In the genomic region with DNA sequence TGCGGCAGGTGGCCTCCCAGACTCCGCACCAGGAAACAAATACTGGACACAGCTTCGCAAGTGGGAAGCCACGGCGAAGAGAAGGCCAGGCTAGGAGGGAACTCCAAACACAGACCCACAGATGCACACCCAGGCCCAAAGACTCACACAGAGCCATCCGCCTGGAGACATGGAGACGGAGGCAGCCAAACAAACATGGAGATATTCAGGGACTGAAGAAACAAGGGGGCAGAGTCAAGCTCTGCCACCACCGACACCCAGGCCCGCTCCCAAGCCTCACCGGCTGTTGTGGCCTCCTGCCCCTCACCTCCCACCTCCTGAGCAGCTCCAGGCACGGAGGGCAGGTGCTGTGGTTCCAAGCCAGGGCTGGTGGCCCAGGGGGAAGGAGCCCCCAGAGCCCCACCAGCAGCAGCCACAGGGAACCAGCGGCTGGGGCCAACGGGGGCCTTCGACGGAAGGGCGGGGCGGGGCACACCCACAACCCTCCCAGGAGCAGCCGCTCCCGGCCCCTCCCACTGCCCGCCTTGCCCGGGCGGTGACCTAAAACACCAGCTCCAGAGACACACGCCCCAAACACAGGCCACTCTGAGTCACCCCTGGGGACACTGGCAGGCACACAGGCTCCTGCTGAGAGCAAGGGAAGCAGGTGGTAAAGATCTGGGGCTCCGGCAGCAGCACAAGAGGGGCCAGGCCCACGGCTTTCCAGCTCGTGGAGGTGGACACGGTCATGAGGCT, we compare ENCODE assay signal across 9 cellular contexts. TPM values are rescaled to one million over a fixed set of nuclear protein-coding genes. Genes with fewer than 3 reads are reported as not detected.
DNase-seq lines count a peak whose midpoint lies in the region; ATAC-seq and TF ChIP-seq lines count a peak whose summit lies in the region.
"Had no signal": no experiment of that assay in that cellular context is flagged by ENCODE, and none has a peak within 500 bp of the region (broad histone marks: within the 10 kb centered on the region; RNA-seq: fewer than 3 reads in every experiment).

No MANE protein-coding gene starts in this region.

- intact Hi-C loops in upper lobe of right lung (cut with DNase I), result no loop called here

- ATAC-seq in foreskin keratinocyte, result peak; percentile 29
- peak; percentile 82 for ATAC-seq in upper lobe of right lung
- ATAC-seq in GM18858 (IDR thresholded peaks at IDR 0.05; ENCODE audit: unreplicated experiment), result no peak

- H3K27ac ChIP-seq in foreskin keratinocyte (no peak overlapping the region), upper lobe of right lung (no peak overlapping the region)

- H3K4me1 ChIP-seq in foreskin keratinocyte, result no peaks in the 10 kb centered on the region
- H3K4me1 ChIP-seq in upper lobe of right lung, result peaks cover 5% of the 10 kb centered on the region

- no peak overlapping the region for H3K4me3 ChIP-seq in upper lobe of right lung

- no peaks in the 10 kb centered on the region for H3K27me3 ChIP-seq in foreskin keratinocyte
- H3K27me3 ChIP-seq in upper lobe of right lung, result no peaks in the 10 kb centered on the region

- H3K9me3 ChIP-seq in upper lobe of right lung, result no peaks in the 10 kb centered on the region

- peaks cover 23% of the 10 kb centered on the region for H3K36me3 ChIP-seq in upper lobe of right lung

- TF ChIP-seq CTCF in foreskin keratinocyte (conservative IDR thresholded peaks at IDR 0.05) (no peak), upper lobe of right lung (IDR thresholded peaks at IDR 0.05) (no peak)

- DNase-seq in stimulated activated CD8-positive, alpha-beta memory T cell treated with anti-CD3 and anti-CD28 coated beads, Interleukin-2, amount 100 ng/mL, for 48 hours (ENCODE audit: low read depth in 2 of 2), result peak; percentile 8 to 12
- DNase-seq in stimulated activated CD8-positive, alpha-beta memory T cell treated with anti-CD3 and anti-CD28 coated beads, Interleukin-4, amount 100 ng/mL, for 48 hours, result no peak
- DNase-seq in T-helper 9 cell, result peak; percentile 13
- DNase-seq in foreskin keratinocyte, result no peak
- peak; percentile 85 for DNase-seq in upper lobe of right lung
- DNase-seq in NCI-H187 (lab: John Stamatoyannopoulos, UW), result no peak
- no peak for DNase-seq in NCI-H345 treated with DMSO at 0.1 percent for 48 hours (lab: John Stamatoyannopoulos, UW; ENCODE audit: unreplicated experiment)
- DNase-seq: NCI-H2171 treated with DMSO at 0.1 percent for 48 hours had no signal

RNA-seq across cellular contexts. Expression of a gene that starts 31.9 kb away (rescaled TPM):
- total RNA-seq in foreskin keratinocyte, result 26.7 and 29.8 TPM in 2 replicates
- 28.1 and 30.7 TPM in 2 replicates for polyA plus RNA-seq in foreskin keratinocyte
- total RNA-seq in upper lobe of right lung, result 58.8 TPM

Comparison
In these comparisons a context has a peak if more than half of its experiments do, and no peak if none do; other contexts are left out.
1. DNase-seq: peak in stimulated activated CD8-positive, alpha-beta memory T cell treated with anti-CD3 and anti-CD28 coated beads, Interleukin-2, amount 100 ng/mL, for 48 hours (2 of 2), T-helper 9 cell (single experiment) and upper lobe of right lung (single experiment); none in stimulated activated CD8-positive, alpha-beta memory T cell treated with anti-CD3 and anti-CD28 coated beads, Interleukin-4, amount 100 ng/mL, for 48 hours (single experiment), foreskin keratinocyte (0 of 2), NCI-H187 (0 of 2) and NCI-H345 treated with DMSO at 0.1 percent for 48 hours (single experiment).